In the genomic region with DNA sequence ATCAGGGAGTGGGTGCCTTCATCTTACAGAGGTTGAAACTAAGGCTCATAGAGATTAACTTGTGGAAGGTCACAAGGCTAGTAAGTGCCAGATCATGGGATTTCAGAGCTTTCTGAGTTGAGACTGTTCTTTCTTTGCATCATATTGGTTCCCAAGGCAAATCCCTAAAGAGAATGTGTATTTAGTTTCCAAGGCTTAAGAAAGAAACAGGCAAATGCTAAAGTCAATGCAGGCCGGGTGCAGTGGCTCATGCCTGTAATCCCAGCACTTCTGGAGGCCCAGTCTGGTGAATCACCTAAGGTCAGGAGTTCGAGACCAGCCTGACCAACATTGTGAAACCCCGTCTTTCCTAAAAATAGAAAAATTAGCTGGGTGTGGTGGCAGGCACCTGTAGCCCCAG, we compare ENCODE assay signal across 1 cellular context.
TF ChIP-seq lines count a peak whose summit lies in the region.

No MANE protein-coding gene starts in this region.

TF ChIP-seq in HCT116, 20 proteins besides CTCF, POLR2A, EP300 and RAD21 (continued from another document):
- TF ChIP-seq POLR2AphosphoS5 (IDR thresholded peaks at IDR 0.05; ENCODE audit: low read depth, low read length) = no peak
- no peak for TF ChIP-seq EZH2 (IDR thresholded peaks at IDR 0.05)
- TF ChIP-seq ZNF274 (IDR thresholded peaks at IDR 0.05; ENCODE audit: low read depth, low read length) = no peak
- no peak for TF ChIP-seq CBX3 (IDR thresholded peaks at IDR 0.05; ENCODE audit: low read depth)
- TF ChIP-seq ELF1 (IDR thresholded peaks at IDR 0.05; ENCODE audit: borderline replicate concordance, low read depth) = no peak
- TF ChIP-seq EGR1 (IDR thresholded peaks at IDR 0.05; ENCODE audit: low read depth) = no peak
- no peak for TF ChIP-seq FOSL1 (IDR thresholded peaks at IDR 0.05; ENCODE audit: low read depth)
- no peak for TF ChIP-seq TCF7L2 (IDR thresholded peaks at IDR 0.05; ENCODE audit: borderline replicate concordance, extremely low read depth, insufficient read depth, insufficient read length)
- TF ChIP-seq, protein P1, sequence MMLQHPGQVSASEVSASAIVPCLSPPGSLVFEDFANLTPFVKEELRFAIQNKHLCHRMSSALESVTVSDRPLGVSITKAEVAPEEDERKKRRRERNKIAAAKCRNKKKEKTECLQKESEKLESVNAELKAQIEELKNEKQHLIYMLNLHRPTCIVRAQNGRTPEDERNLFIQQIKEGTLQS (IDR thresholded peaks at IDR 0.05) = no peak
- TF ChIP-seq CEBPB (IDR thresholded peaks at IDR 0.05; ENCODE audit: low read depth) = no peak
- no peak for TF ChIP-seq SIN3A (IDR thresholded peaks at IDR 0.05; ENCODE audit: low read depth)
- TF ChIP-seq SRF (IDR thresholded peaks at IDR 0.05; ENCODE audit: low read depth) = no peak
- no peak for TF ChIP-seq SP1 (IDR thresholded peaks at IDR 0.05; ENCODE audit: low read depth)
